ENCODE assay signal across 1 cellular context in the genomic region with DNA sequence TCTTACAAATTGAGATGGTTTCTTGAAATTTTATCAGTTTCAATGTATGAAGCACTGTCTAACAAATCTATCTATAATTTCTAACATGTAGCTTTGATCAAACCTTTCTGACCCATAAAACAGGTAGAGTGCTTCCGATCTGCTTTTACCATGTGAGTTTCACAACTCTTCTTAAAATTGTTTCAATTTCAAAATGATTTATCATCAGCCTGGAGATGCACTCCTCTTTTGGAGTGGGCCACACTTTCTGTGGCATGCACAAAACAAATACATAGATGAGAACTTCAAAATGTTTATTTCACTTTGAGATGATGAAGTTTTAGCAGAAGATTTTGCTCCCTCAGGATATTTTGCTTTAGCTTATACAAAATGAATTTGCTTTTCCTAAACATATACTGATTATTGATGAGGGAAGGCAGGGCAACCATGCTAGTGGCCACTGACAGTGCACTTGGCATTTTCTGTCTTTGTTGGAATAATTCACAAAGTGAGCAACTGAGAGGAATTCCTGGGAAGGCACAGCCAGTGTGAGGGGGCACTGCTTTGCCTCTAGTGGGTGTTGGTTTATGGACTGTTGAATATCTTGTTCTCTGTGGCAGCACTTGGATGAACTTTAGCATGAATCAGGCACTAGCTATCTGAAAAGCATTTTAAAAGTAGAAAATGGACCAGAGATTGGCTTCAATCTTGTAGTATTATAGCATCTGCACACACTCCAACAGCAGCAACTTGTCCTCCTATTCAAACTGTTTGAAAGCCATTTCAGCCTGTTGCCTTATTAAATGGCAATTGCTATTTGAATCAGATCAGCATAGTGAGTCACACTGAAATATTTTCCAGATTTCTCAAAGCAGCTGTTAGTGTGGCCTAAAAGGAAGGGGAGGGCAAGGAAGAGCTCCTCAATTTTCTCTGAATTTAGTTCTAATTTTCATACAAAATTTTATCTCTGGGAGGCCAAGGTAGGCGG.
TF ChIP-seq lines count a peak whose summit lies in the region.

No MANE protein-coding gene starts in this region.

TF ChIP-seq in GM23338, 12 proteins besides CTCF, POLR2A, EP300 and RAD21 (continued from another document):
- TF ChIP-seq, protein P1, sequence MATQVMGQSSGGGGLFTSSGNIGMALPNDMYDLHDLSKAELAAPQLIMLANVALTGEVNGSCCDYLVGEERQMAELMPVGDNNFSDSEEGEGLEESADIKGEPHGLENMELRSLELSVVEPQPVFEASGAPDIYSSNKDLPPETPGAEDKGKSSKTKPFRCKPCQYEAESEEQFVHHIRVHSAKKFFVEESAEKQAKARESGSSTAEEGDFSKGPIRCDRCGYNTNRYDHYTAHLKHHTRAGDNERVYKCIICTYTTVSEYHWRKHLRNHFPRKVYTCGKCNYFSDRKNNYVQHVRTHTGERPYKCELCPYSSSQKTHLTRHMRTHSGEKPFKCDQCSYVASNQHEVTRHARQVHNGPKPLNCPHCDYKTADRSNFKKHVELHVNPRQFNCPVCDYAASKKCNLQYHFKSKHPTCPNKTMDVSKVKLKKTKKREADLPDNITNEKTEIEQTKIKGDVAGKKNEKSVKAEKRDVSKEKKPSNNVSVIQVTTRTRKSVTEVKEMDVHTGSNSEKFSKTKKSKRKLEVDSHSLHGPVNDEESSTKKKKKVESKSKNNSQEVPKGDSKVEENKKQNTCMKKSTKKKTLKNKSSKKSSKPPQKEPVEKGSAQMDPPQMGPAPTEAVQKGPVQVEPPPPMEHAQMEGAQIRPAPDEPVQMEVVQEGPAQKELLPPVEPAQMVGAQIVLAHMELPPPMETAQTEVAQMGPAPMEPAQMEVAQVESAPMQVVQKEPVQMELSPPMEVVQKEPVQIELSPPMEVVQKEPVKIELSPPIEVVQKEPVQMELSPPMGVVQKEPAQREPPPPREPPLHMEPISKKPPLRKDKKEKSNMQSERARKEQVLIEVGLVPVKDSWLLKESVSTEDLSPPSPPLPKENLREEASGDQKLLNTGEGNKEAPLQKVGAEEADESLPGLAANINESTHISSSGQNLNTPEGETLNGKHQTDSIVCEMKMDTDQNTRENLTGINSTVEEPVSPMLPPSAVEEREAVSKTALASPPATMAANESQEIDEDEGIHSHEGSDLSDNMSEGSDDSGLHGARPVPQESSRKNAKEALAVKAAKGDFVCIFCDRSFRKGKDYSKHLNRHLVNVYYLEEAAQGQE (IDR thresholded peaks at IDR 0.05; ENCODE audit: unreplicated experiment): no peak
